In genomic region chr19:8481191-8481590, GRCh38 we compare ENCODE assay signal across 2 cellular contexts.
TF ChIP-seq lines count a peak whose summit lies in the region.

No MANE protein-coding gene starts in this region.

TF ChIP-seq in WTC11, 78 proteins besides CTCF, POLR2A, EP300 and RAD21 (continues in another document):
- TF ChIP-seq OVOL2 (CRISPR knock-in tag; IDR thresholded peaks at IDR 0.05; ENCODE audit: borderline replicate concordance), result no peak
- no peak for TF ChIP-seq NFE2L1 (CRISPR knock-in tag; IDR thresholded peaks at IDR 0.05)
- TF ChIP-seq ERG (CRISPR knock-in tag; IDR thresholded peaks at IDR 0.05), result no peak
- TF ChIP-seq JUN (CRISPR knock-in tag; IDR thresholded peaks at IDR 0.05), result no peak
- TF ChIP-seq ZNF317 (CRISPR knock-in tag; IDR thresholded peaks at IDR 0.05; ENCODE audit: borderline replicate concordance, low read depth), result no peak
- no peak for TF ChIP-seq USF2 (CRISPR knock-in tag; IDR thresholded peaks at IDR 0.05)
- TF ChIP-seq PRDM15 (CRISPR knock-in tag; IDR thresholded peaks at IDR 0.05), result no peak
- TF ChIP-seq ATF6 (CRISPR knock-in tag; IDR thresholded peaks at IDR 0.05), result no peak
- no peak for TF ChIP-seq EMX1 (CRISPR knock-in tag; IDR thresholded peaks at IDR 0.05)
- no peak for TF ChIP-seq ZNF512 (CRISPR knock-in tag; IDR thresholded peaks at IDR 0.05; ENCODE audit: borderline replicate concordance)
- TF ChIP-seq MYBL2 (CRISPR knock-in tag; IDR thresholded peaks at IDR 0.05), result no peak
- TF ChIP-seq TP53 (CRISPR knock-in tag; IDR thresholded peaks at IDR 0.05), result no peak
- TF ChIP-seq IRF1 (CRISPR knock-in tag; IDR thresholded peaks at IDR 0.05), result no peak
- no peak for TF ChIP-seq CREM (CRISPR knock-in tag; IDR thresholded peaks at IDR 0.05)
- no peak for TF ChIP-seq ELF4 (CRISPR knock-in tag; IDR thresholded peaks at IDR 0.05; ENCODE audit: low read depth)

TF ChIP-seq in H1, 55 proteins besides CTCF, POLR2A, EP300 and RAD21:
- TF ChIP-seq SRF (IDR thresholded peaks at IDR 0.05; ENCODE audit: low read depth, low read length), result no peak
- TF ChIP-seq SIRT6 (IDR thresholded peaks at IDR 0.05; ENCODE audit: low read length), result no peak
